ENCODE assay signal across 1 cellular context in the genomic region with DNA sequence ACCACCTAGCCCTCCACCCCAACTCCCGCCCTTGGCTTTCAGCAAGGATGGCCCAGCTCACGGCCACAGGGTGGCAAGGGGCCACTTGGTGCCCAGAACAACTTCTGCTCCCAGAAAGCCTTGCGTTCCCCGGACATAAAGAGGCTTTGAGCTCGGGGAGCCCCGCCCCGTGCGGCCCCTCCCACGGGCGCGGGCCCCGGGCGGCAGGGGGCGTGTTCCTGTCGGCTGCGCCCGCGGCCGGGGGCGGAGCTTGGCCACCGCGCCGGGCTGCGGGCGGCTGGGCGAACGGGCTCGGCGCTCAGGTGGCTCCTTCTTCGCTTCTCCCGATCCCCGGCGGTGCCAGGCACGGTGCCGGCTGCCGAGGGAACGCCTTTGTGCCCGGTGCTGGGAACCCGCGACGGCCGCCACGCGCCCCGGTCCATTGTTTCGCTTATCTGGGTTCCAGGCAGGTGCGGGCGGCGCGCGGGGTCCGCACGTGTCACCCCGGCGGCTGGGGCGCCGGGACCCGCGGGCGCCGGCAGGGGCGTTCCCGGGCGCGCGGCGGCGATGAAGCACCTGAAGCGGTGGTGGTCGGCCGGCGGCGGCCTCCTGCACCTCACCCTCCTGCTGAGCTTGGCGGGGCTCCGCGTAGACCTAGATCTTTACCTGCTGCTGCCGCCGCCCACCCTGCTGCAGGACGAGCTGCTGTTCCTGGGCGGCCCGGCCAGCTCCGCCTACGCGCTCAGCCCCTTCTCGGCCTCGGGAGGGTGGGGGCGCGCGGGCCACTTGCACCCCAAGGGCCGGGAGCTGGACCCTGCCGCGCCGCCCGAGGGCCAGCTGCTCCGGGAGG.
TF ChIP-seq lines count a peak whose summit lies in the region.

A gene with protein sequence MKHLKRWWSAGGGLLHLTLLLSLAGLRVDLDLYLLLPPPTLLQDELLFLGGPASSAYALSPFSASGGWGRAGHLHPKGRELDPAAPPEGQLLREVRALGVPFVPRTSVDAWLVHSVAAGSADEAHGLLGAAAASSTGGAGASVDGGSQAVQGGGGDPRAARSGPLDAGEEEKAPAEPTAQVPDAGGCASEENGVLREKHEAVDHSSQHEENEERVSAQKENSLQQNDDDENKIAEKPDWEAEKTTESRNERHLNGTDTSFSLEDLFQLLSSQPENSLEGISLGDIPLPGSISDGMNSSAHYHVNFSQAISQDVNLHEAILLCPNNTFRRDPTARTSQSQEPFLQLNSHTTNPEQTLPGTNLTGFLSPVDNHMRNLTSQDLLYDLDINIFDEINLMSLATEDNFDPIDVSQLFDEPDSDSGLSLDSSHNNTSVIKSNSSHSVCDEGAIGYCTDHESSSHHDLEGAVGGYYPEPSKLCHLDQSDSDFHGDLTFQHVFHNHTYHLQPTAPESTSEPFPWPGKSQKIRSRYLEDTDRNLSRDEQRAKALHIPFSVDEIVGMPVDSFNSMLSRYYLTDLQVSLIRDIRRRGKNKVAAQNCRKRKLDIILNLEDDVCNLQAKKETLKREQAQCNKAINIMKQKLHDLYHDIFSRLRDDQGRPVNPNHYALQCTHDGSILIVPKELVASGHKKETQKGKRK (plus strand): TSS at position 246 of the 829 bp plus-strand sequence. CDS start 301 bp downstream, at position 547.

TF ChIP-seq in endothelial cell of umbilical vein, 7 proteins besides CTCF, POLR2A, EP300 and RAD21 (continued from another document):
- no peak for TF ChIP-seq FOS (IDR thresholded peaks at IDR 0.05; ENCODE audit: borderline replicate concordance, insufficient read depth, low read length)
